Comparison of ENCODE assay signal across 8 cellular contexts in the genomic region with DNA sequence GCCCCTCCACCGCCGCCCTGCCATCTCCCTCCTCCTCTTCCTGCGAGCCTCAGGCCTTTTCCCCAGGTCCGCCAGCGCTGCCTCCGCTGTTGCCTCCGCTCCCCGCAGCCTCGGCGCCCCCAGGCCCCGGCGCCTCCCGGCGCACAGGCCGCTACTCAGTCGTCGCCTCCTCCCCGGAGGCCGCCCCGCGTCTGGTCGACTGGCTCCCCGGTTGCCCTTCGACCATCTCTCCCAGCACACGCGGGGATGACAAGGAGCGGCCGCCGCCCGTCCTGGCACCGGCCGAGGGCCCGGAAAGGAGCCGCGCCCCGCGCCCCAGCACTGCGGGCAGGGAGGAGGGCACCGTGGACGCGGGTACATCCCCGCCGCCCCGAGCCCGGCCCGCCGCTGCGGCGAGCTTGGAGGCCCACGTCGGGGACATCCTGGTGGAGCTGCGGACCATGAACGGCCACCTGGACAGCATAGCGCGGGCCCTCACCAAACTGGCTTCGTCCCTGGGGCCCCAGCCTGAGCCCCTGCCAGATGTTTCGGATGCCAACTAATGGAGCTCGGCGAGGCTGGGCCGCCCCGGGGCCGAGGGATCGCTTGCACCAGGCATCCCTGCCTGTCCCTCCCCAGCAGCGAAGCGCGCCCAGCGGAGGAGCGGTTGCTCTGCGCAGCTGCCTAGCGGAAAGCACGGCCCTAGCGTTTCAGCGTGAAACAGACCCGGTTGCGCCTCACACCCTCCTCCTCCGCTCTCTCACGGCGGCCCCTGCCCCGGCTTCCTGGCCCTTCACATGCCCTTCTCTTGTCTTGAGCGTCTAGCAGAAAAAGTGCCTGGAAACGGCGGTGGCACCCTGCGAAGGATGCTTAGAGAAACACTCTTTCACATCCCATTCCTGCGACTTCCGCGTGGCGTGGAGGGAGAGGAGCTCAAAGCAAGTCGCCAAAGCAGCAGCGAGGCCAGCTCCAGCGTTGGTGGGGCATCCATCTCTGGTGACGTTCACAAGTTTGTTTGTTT.
A peak's percentile ranks its signal among the peaks of the same experiment; 100 is the strongest.
DNase-seq lines count a peak whose midpoint lies in the region; ATAC-seq, FAIRE-seq and TF ChIP-seq lines count a peak whose summit lies in the region.

No MANE protein-coding gene starts in this region.

- CTCF ChIA-PET in GM12878 (lab: Yijun Ruan, JAX): interaction anchor here (0.8 to 1.1 kb wide), 2 partner anchors 15 to 500 kb away, joined by 3 read pairs; no protein-coding TSS in a partner anchor
- CTCF ChIA-PET in A673 (lab: Charles Lee): no interaction called here

- BruUV-seq in GM12878 (replicated peaks; lab: Mats Ljungman, UMichigan) (no TSS peak), A673 (replicated peaks; lab: Mats Ljungman, UMichigan) (no TSS peak)

- intact Hi-C loops in GM12878 (cut with micrococcal nuclease; ENCODE audit: unreplicated experiment) (no loop called here), left lung (cut with DNase I) (no loop called here), A673 (cut with micrococcal nuclease; ENCODE audit: unreplicated experiment) (no loop called here)

- no peak for TF ChIP-seq RAD21 in GM12878 (IDR thresholded peaks at IDR 0.05; ENCODE audit: insufficient read depth, low read depth, low read length)

- H3K4me3 ChIP-seq in GM12878: no peak overlapping the region
- peak overlapping the region in 1 of 2 donors; percentile 8 for H3K4me3 ChIP-seq in left lung
- no peak overlapping the region for H3K4me3 ChIP-seq in A673 (ENCODE audit: low read depth, low read length, poor library complexity, severe bottlenecking)

- peaks cover 5% of the 10 kb centered on the region; the same call in 1 of the 2 replicates for H4K20me1 ChIP-seq in GM12878 (ENCODE audit: control insufficient read depth, insufficient read depth)

- DNase-seq in T-helper 17 cell (peak in 1 of 3 donors; percentile 24), GM12878 (ENCODE audit: low read depth, low spot score) (no peak), left lung (peak in 1 of 2 donors; percentile 83), A673 (ENCODE audit: low spot score) (no peak), erythroblast (lab: John Stamatoyannopoulos, UW) (no peak)
- peak; percentile 33 to 50 for DNase-seq in stimulated activated CD4-positive, alpha-beta T cell treated with anti-CD3 and anti-CD28 coated beads, Interleukin-4, amount 100 ng/mL, for 48 hours (ENCODE audit: low read depth in 2 of 2)

- H3K27ac ChIP-seq in GM12878 (ENCODE audit: control insufficient read depth, insufficient read depth) (no peak overlapping the region), left lung (no peak overlapping the region), A673 (ENCODE audit: low read depth, low read length, poor library complexity, severe bottlenecking) (no peak overlapping the region)

- POLR2A ChIA-PET in GM12878 (lab: Charles Lee): no interaction called here
- POLR2A ChIA-PET in A673 (lab: Charles Lee; ENCODE audit: low non-redundant PET): interaction anchor here (0.7 kb wide), 1 partner anchor 10 kb away, joined by 3 read pairs; no protein-coding TSS in a partner anchor

- TF ChIP-seq POLR2A in GM12878 (IDR thresholded peaks at IDR 0.05; ENCODE audit: low read depth, low read length): no peak
- TF ChIP-seq POLR2A in erythroblast (IDR thresholded peaks at IDR 0.05; ENCODE audit: low read length): no peak

- H3K27me3 Mint-ChIP-seq in T-helper 17 cell: no peaks in the 10 kb centered on the region

- no peak overlapping the region for H2AFZ ChIP-seq in GM12878 (ENCODE audit: control insufficient read depth, low read depth, low read length)

- H3K4me1 ChIP-seq in GM12878 (ENCODE audit: control insufficient read depth, insufficient read depth, low read length) (no peaks in the 10 kb centered on the region), left lung (peaks cover 5 to 12% of the 10 kb centered on the region in 2 donors), A673 (ENCODE audit: insufficient read depth, low read length, poor library complexity, severe bottlenecking) (peaks cover 8% of the 10 kb centered on the region)

- H3K36me3 Mint-ChIP-seq in T-helper 17 cell (ENCODE audit: low read depth): no peaks in the 10 kb centered on the region

- H3K4me1 Mint-ChIP-seq in T-helper 17 cell: peaks cover 36% of the 10 kb centered on the region

- no peak overlapping the region for H3K4me2 ChIP-seq in GM12878 (ENCODE audit: control insufficient read depth, insufficient read depth)

- in situ Hi-C loops in GM12878 (cut with MboI): no loop called here

- H3K27me3 ChIP-seq in GM12878 (replicated peaks in 1 of 2; ENCODE audit: control insufficient read depth in 2 of 2, insufficient read depth in 2 of 2, low read length in 1 of 2) (peaks cover 5 to 16% of the 10 kb centered on the region in 2 experiments), left lung (peaks cover 15 to 49% of the 10 kb centered on the region in 2 donors), A673 (replicated peaks; ENCODE audit: insufficient read depth, low read depth, low read length, poor library complexity) (no peaks in the 10 kb centered on the region)

- 55% methylated on average over 75 of the region's 91 CpGs for WGBS in GM12878 (ENCODE audit: insufficient coverage, insufficient replicate concordance, low lambda C conversion rate, missing lambda C conversion rate)

- H3K4me3 Mint-ChIP-seq in T-helper 17 cell: peak overlapping the region; percentile 77

- no peak for FAIRE-seq in GM12878 (lab: Jason Lieb, UNC)

- H3K36me3 ChIP-seq in GM12878 (ENCODE audit: control insufficient read depth in 2 of 2, insufficient read depth in 2 of 2, low read length in 1 of 2): no peaks in the 10 kb centered on the region
- H3K36me3 ChIP-seq in left lung: no peaks in the 10 kb centered on the region
- H3K36me3 ChIP-seq in A673 (ENCODE audit: insufficient read depth, low read length, poor library complexity, severe bottlenecking): no peaks in the 10 kb centered on the region

- H3K9ac ChIP-seq in GM12878 (ENCODE audit: control insufficient read depth, insufficient read depth, low read length): no peak overlapping the region

- TF ChIP-seq CTCF in GM12878 (IDR thresholded peaks at IDR 0.05 in 2 of 3, conservative IDR thresholded peaks at IDR 0.05 in 1 of 3; ENCODE audit: control insufficient read depth in 2 of 3, extremely low read depth in 1 of 3, insufficient read depth in 1 of 3, low read depth in 3 of 3, low read length in 3 of 3) (no peak), left lung (IDR thresholded peaks at IDR 0.05) (no peak), A673 (conservative IDR thresholded peaks at IDR 0.05; ENCODE audit: low read depth, low read length) (no peak)

- no peak for TF ChIP-seq EP300 in GM12878 (IDR thresholded peaks at IDR 0.05; ENCODE audit: borderline replicate concordance in 1 of 2, control insufficient read depth in 1 of 2, low read depth in 2 of 2, low read length in 2 of 2)

- SMC1A ChIA-PET in GM12878 (lab: Charles Lee; ENCODE audit: uncharacterized antibody, unreplicated experiment): no interaction called here

- ATAC-seq in T-helper 17 cell: peak; percentile 78
- ATAC-seq in GM12878: peak; percentile 55
- ATAC-seq in left lung: peak; percentile 67
- no peak for ATAC-seq in GM19395 (IDR thresholded peaks at IDR 0.05; ENCODE audit: unreplicated experiment)
- no peak for ATAC-seq in GM19397 (IDR thresholded peaks at IDR 0.05; ENCODE audit: unreplicated experiment)

- RAD21 ChIA-PET in GM12878 (lab: Charles Lee; ENCODE audit: unreplicated experiment): no interaction called here

- H3K79me2 ChIP-seq in GM12878 (ENCODE audit: control insufficient read depth, insufficient read depth, low read length): no peaks in the 10 kb centered on the region

- H3K9me3 ChIP-seq in T-helper 17 cell (ENCODE audit: control insufficient read depth, low read length, poor library complexity, severe bottlenecking) (no peaks in the 10 kb centered on the region), GM12878 (replicated peaks; ENCODE audit: control insufficient read depth, insufficient read depth, low read length) (no peaks in the 10 kb centered on the region), left lung (no peaks in the 10 kb centered on the region), A673 (ENCODE audit: low read depth, low read length, poor library complexity, severe bottlenecking) (no peaks in the 10 kb centered on the region)

- H3K27ac Mint-ChIP-seq in T-helper 17 cell: peak overlapping the region; percentile 54

TF ChIP-seq in GM12878, 131 proteins besides CTCF, POLR2A, EP300 and RAD21:
- TF ChIP-seq HDGF (IDR thresholded peaks at IDR 0.05): no peak
- TF ChIP-seq EZH2 (IDR thresholded peaks at IDR 0.05; ENCODE audit: borderline replicate concordance, control insufficient read depth, low read depth, low read length): peak; percentile 65; the same call in 1 of the 2 replicates
- TF ChIP-seq FOS (IDR thresholded peaks at IDR 0.05; ENCODE audit: borderline replicate concordance, extremely low read depth, insufficient read length): no peak

Comparison
In these comparisons a context has a peak if more than half of its experiments do, and no peak if none do; other contexts are left out.
1. ATAC-seq: peak in T-helper 17 cell (single experiment), GM12878 (single experiment) and left lung (single experiment); none in GM19395 (single experiment) and GM19397 (single experiment).
2. DNase-seq: peak in stimulated activated CD4-positive, alpha-beta T cell treated with anti-CD3 and anti-CD28 coated beads, Interleukin-4, amount 100 ng/mL, for 48 hours (2 of 2); none in GM12878 (single experiment), A673 (single experiment) and erythroblast (0 of 2).